Comparison of ENCODE assay signal across 1 cellular context in the genomic region with DNA sequence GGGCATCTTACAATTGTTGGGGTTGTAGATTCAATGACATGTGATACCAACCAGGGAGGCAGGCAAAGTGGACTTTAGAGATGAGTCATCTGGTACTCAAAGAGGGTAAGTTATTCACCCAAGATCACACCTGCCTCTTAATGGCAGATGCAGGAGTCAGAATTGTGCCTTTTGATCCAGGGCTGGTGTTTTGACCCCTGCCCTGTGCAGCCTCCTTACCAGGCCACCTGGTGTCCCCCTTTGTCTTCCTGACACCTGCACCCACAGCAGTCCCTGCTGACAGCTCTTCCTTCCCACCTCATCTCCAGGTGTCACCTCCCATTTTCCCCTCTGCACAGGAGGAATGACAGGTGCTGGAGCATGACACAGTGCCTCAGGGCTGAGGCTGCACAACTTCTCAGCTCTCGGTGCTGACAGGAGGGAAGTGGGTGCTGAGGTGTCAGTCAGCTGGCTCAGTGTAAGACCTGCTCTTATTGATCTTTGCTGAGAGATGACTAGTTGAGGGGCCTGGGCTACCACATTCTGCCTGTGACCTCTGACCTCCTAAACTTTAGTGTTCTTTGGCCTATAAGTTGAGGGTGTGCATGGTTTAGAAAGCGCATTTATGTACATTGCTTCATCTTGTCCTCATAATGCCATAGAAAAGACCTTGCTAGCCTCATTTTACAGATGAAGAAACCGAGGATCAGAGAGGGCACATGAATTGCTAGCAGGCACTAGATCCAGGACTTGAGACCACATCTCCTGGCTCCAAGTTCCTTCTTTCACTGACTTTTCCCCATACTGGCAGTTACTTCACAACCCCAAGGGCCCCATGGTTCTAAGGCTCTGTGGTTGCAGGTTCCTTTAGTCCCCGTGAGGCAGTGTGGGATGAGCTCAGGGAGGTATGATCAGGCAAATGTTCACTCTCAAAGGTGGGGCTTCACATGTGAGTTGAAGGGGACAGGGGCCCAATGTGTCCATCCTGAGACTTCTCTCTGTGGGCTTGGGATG.
TF ChIP-seq lines count a peak whose summit lies in the region.

No MANE protein-coding gene starts in this region.

TF ChIP-seq in HepG2, 621 proteins besides CTCF, POLR2A, EP300 and RAD21 (continued from another document):
- TF ChIP-seq, protein P1, sequence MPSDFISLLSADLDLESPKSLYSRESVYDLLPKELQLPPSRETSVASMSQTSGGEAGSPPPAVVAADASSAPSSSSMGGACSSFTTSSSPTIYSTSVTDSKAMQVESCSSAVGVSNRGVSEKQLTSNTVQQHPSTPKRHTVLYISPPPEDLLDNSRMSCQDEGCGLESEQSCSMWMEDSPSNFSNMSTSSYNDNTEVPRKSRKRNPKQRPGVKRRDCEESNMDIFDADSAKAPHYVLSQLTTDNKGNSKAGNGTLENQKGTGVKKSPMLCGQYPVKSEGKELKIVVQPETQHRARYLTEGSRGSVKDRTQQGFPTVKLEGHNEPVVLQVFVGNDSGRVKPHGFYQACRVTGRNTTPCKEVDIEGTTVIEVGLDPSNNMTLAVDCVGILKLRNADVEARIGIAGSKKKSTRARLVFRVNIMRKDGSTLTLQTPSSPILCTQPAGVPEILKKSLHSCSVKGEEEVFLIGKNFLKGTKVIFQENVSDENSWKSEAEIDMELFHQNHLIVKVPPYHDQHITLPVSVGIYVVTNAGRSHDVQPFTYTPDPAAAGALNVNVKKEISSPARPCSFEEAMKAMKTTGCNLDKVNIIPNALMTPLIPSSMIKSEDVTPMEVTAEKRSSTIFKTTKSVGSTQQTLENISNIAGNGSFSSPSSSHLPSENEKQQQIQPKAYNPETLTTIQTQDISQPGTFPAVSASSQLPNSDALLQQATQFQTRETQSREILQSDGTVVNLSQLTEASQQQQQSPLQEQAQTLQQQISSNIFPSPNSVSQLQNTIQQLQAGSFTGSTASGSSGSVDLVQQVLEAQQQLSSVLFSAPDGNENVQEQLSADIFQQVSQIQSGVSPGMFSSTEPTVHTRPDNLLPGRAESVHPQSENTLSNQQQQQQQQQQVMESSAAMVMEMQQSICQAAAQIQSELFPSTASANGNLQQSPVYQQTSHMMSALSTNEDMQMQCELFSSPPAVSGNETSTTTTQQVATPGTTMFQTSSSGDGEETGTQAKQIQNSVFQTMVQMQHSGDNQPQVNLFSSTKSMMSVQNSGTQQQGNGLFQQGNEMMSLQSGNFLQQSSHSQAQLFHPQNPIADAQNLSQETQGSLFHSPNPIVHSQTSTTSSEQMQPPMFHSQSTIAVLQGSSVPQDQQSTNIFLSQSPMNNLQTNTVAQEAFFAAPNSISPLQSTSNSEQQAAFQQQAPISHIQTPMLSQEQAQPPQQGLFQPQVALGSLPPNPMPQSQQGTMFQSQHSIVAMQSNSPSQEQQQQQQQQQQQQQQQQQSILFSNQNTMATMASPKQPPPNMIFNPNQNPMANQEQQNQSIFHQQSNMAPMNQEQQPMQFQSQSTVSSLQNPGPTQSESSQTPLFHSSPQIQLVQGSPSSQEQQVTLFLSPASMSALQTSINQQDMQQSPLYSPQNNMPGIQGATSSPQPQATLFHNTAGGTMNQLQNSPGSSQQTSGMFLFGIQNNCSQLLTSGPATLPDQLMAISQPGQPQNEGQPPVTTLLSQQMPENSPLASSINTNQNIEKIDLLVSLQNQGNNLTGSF (CRISPR knock-in tag; IDR thresholded peaks at IDR 0.05), result no peak
- no peak for TF ChIP-seq SIX4 (CRISPR knock-in tag; IDR thresholded peaks at IDR 0.05)
- TF ChIP-seq HDAC6 (IDR thresholded peaks at IDR 0.05; ENCODE audit: low read depth, low read length), result no peak
- TF ChIP-seq, protein P2, sequence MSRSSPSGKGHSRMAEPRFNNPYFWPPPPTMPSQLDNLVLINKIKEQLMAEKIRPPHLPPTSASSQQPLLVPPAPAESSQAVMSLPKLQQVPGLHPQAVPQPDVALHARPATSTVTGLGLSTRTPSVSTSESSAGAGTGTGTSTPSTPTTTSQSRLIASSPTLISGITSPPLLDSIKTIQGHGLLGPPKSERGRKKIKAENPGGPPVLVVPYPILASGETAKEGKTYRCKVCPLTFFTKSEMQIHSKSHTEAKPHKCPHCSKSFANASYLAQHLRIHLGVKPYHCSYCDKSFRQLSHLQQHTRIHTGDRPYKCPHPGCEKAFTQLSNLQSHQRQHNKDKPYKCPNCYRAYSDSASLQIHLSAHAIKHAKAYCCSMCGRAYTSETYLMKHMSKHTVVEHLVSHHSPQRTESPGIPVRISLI (CRISPR knock-in tag; IDR thresholded peaks at IDR 0.05; ENCODE audit: borderline replicate concordance), result no peak
- TF ChIP-seq SYNCRIP (IDR thresholded peaks at IDR 0.05; ENCODE audit: insufficient read depth, low read depth, low read length), result no peak
- TF ChIP-seq ZBTB3 (CRISPR knock-in tag; IDR thresholded peaks at IDR 0.05; ENCODE audit: borderline replicate concordance, low read depth), result no peak
- no peak for TF ChIP-seq ZNF431 (CRISPR knock-in tag; IDR thresholded peaks at IDR 0.05; ENCODE audit: borderline replicate concordance, low read depth)
- no peak for TF ChIP-seq MYNN (CRISPR knock-in tag; IDR thresholded peaks at IDR 0.05; ENCODE audit: low read depth)
- TF ChIP-seq ZNF570 (CRISPR knock-in tag; IDR thresholded peaks at IDR 0.05; ENCODE audit: borderline replicate concordance), result no peak
